21 cellular contexts compared by ENCODE assay signal in the genomic region with DNA sequence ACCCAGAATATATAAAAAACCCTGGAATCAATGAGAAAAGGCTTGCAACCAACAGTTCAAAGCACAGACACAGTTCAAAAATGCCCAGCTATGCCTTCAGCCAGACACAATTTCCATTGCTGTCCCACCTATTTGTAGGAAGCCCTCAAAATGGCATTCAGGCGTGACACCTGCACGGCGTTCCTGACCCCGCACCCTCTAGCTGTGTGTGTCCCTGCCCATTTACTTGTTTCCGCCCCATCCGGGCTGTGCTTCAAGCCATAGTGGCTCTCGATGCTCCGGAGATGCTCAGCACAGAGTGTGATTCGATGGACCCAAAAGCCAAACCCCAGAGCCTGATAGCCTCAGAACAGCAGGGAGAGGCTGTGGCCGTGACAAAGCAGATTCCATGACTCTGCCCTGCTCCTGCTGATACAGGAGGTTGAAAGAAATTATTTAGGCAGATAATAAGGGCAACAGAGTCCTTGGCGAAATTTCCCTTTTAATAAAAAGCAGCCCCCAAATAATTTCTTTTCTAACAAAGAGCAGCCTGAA. TPM values are rescaled to one million over a fixed set of nuclear protein-coding genes. Genes with fewer than 3 reads are reported as not detected.
DNase-seq lines count a peak whose midpoint lies in the region; ATAC-seq and TF ChIP-seq lines count a peak whose summit lies in the region.
"Had no signal": no experiment of that assay in that cellular context is flagged by ENCODE, and none has a peak within 500 bp of the region (broad histone marks: within the 10 kb centered on the region; RNA-seq: fewer than 3 reads in every experiment).

No MANE protein-coding gene starts in this region.

- H2BK5ac ChIP-seq in neuronal stem cell (ENCODE audit: low read length) = no peak overlapping the region

- H2BK15ac ChIP-seq in neuronal stem cell (ENCODE audit: low read length) = no peak overlapping the region

- H3K23ac ChIP-seq in neuronal stem cell (ENCODE audit: low read depth, low read length, poor library complexity) = no peak overlapping the region

- H3K14ac ChIP-seq in neuronal stem cell (ENCODE audit: low read length) = no peak overlapping the region

- H2AFZ ChIP-seq in osteoblast (ENCODE audit: low read length) (no peak overlapping the region), neuronal stem cell (ENCODE audit: low read length) (no peak overlapping the region)

- H3K9ac ChIP-seq in SK-N-MC (ENCODE audit: insufficient read length) = no peak overlapping the region
- H3K9ac ChIP-seq in neuronal stem cell (ENCODE audit: low read depth, low read length, poor library complexity) = no peak overlapping the region
- H3K9ac ChIP-seq: KMS-11 had no signal

- H3K4me2 ChIP-seq in osteoblast (ENCODE audit: insufficient read depth, low read length) = no peak overlapping the region
- no peak overlapping the region for H3K4me2 ChIP-seq in neuronal stem cell (ENCODE audit: insufficient read depth, low read length, poor library complexity, severe bottlenecking)
- H3K4me2 ChIP-seq: A549, KMS-11 had no signal

- WGBS in neuronal stem cell (ENCODE audit: extremely low coverage in 2 of 2, insufficient read length in 2 of 2, insufficient replicate concordance in 1 of 2), 2 donors = no CpG with 5 or more reads among the region's 11 CpGs

- no peak overlapping the region for H3K4ac ChIP-seq in neuronal stem cell (ENCODE audit: low read length)

- no peak overlapping the region for H2BK120ac ChIP-seq in neuronal stem cell (ENCODE audit: low read depth, low read length)

- no peak overlapping the region for H3K4me3 ChIP-seq in SK-N-MC
- H3K4me3 ChIP-seq in osteoblast (ENCODE audit: insufficient read depth, low read length) = no peak overlapping the region
- no peak overlapping the region for H3K4me3 ChIP-seq in neuronal stem cell (ENCODE audit: low read length in 2 of 2)
- H3K4me3 ChIP-seq: A549, heart left ventricle, lung, psoas muscle, transverse colon had no signal

- H2BK12ac ChIP-seq in neuronal stem cell (ENCODE audit: low read length) = no peak overlapping the region

- no peak overlapping the region for H4K8ac ChIP-seq in neuronal stem cell (ENCODE audit: low read depth, low read length)

- peaks cover 13% of the 10 kb centered on the region for H3K79me2 ChIP-seq in osteoblast (ENCODE audit: insufficient read depth, low read length)

- peak overlapping the region; percentile 57 for H3K27ac ChIP-seq in SK-N-MC
- H3K27ac ChIP-seq in osteoblast (ENCODE audit: low read depth, low read length) = no peak overlapping the region
- H3K27ac ChIP-seq in neuronal stem cell (replicated peaks; ENCODE audit: low read length) = no peak overlapping the region
- H3K27ac ChIP-seq: A549, heart left ventricle, KMS-11, psoas muscle, WERI-Rb-1 had no signal

- DNase-seq in NCI-H2081 (lab: John Stamatoyannopoulos, UW) (peak; percentile 49 to 72), NCI-H2081 treated with DMSO at 0.1 percent for 48 hours (lab: John Stamatoyannopoulos, UW) (no peak), NCI-H187 treated with DMSO at 0.1 percent for 48 hours (lab: John Stamatoyannopoulos, UW) (peak; percentile 19), SK-N-MC (ENCODE audit: low read depth, low spot score) (no peak), osteoblast (ENCODE audit: insufficient read length, low spot score, missing footprints) (peak; percentile 6), HCEC 1CT (no peak), neuronal stem cell (ENCODE audit: low spot score) (no peak)
- DNase-seq: C1 segment of cervical spinal cord; effector memory CD4-positive, alpha-beta T cell; naive B cell; NCI-H1048; psoas muscle; stimulated activated CD4-positive, alpha-beta T cell treated with anti-CD3 and anti-CD28 coated beads, Interleukin-12 subunit alpha, Interleukin-12 subunit beta, amount 100 ng/mL, for 4 hours; stimulated activated naive CD4-positive, alpha-beta T cell; transverse colon; WERI-Rb-1 had no signal

- no peak for ATAC-seq in HG02588 (IDR thresholded peaks at IDR 0.05; ENCODE audit: unreplicated experiment)
- ATAC-seq: heart left ventricle, psoas muscle had no signal

- TF ChIP-seq CTCF in osteoblast (IDR thresholded peaks at IDR 0.05; ENCODE audit: extremely low read depth, low read depth, low read length) = no peak

- H3K18ac ChIP-seq in neuronal stem cell (ENCODE audit: low read length) = no peak overlapping the region

- H3K79me1 ChIP-seq in neuronal stem cell (ENCODE audit: low read depth, low read length) = peaks cover 7% of the 10 kb centered on the region

- H3K36me3 ChIP-seq in SK-N-MC (ENCODE audit: insufficient read depth, low read length) = peaks cover 56% of the 10 kb centered on the region
- peaks cover 51% of the 10 kb centered on the region for H3K36me3 ChIP-seq in osteoblast (ENCODE audit: insufficient read depth, low read length)
- peaks cover 54 to 86% of the 10 kb centered on the region in 2 donors for H3K36me3 ChIP-seq in neuronal stem cell (replicated peaks in 1 of 2; ENCODE audit: control insufficient read depth in 2 of 2, insufficient read depth in 2 of 2, low read length in 2 of 2)

- no peaks in the 10 kb centered on the region for H3K9me3 ChIP-seq in SK-N-MC (ENCODE audit: low read depth, low read length)
- H3K9me3 ChIP-seq in osteoblast (ENCODE audit: low read depth, low read length) = no peaks in the 10 kb centered on the region
- H3K9me3 ChIP-seq in neuronal stem cell (replicated peaks in 1 of 2; ENCODE audit: control insufficient read depth in 2 of 2, insufficient read depth in 1 of 2, low read depth in 1 of 2, low read length in 2 of 2) = no peaks in the 10 kb centered on the region
- H3K9me3 ChIP-seq: A549, heart left ventricle, psoas muscle, transverse colon had no signal

- H3K4me1 ChIP-seq in osteoblast (ENCODE audit: insufficient read depth, low read length) (no peaks in the 10 kb centered on the region), neuronal stem cell (ENCODE audit: control insufficient read depth in 2 of 2, insufficient read depth in 1 of 2, low read depth in 1 of 2, low read length in 2 of 2) (no peaks in the 10 kb centered on the region)
- H3K4me1 ChIP-seq: A549, heart left ventricle, psoas muscle, transverse colon had no signal

- H3K27me3 ChIP-seq in osteoblast (ENCODE audit: insufficient read depth, low read length) = no peaks in the 10 kb centered on the region
- H3K27me3 ChIP-seq in neuronal stem cell (ENCODE audit: control insufficient read depth in 3 of 3, insufficient read depth in 3 of 3, low read depth in 1 of 3, low read length in 3 of 3) = no peaks in the 10 kb centered on the region
- H3K27me3 ChIP-seq: heart left ventricle, transverse colon had no signal

- H4K20me1 ChIP-seq in osteoblast (ENCODE audit: insufficient read depth, low read length) = peaks cover 2% of the 10 kb centered on the region

- H2AK5ac ChIP-seq in neuronal stem cell (ENCODE audit: low read depth, low read length) = no peak overlapping the region

- no peak overlapping the region for H4K91ac ChIP-seq in neuronal stem cell (ENCODE audit: low read depth, low read length, poor library complexity)

RNA-seq across cellular contexts. Expression of a gene that starts 13.4 kb away (rescaled TPM):
- 122 and 124 TPM in 2 replicates for total RNA-seq in osteoblast
- polyA plus RNA-seq in neuronal stem cell (2013, experiment 1 of 2) = 118 TPM
- 113 TPM for polyA plus RNA-seq in neuronal stem cell (2013, experiment 2 of 2)

RNA-seq across cellular contexts. Expression of a gene that starts 13.8 kb away (rescaled TPM):
- 33.0 and 33.7 TPM in 2 replicates for total RNA-seq in osteoblast
- 126 TPM for polyA plus RNA-seq in neuronal stem cell (2013, experiment 1 of 2)
- polyA plus RNA-seq in neuronal stem cell (2013, experiment 2 of 2) = 129 TPM

RNA-seq across cellular contexts. Expression of a gene that starts 16.4 kb away (rescaled TPM):
- 5.3 and 7.6 TPM in 2 replicates for total RNA-seq in osteoblast
- 4.5 TPM for polyA plus RNA-seq in neuronal stem cell (2013, experiment 1 of 2)
- 4.8 TPM for polyA plus RNA-seq in neuronal stem cell (2013, experiment 2 of 2)

RNA-seq across cellular contexts. Expression of a gene that starts 16.6 kb away (rescaled TPM):
- 80.2 and 101 TPM in 2 replicates for total RNA-seq in osteoblast
- 67.4 TPM for polyA plus RNA-seq in neuronal stem cell (2013, experiment 1 of 2)
- 65.7 TPM for polyA plus RNA-seq in neuronal stem cell (2013, experiment 2 of 2)

RNA-seq across cellular contexts. Expression of a gene that starts 43.8 kb away (rescaled TPM):
- 330 and 342 TPM in 2 replicates for total RNA-seq in osteoblast
- 640 TPM for polyA plus RNA-seq in neuronal stem cell (2013, experiment 1 of 2)
- 634 TPM for polyA plus RNA-seq in neuronal stem cell (2013, experiment 2 of 2)

Comparison
In these comparisons a context has a peak if more than half of its experiments do, and no peak if none do; other contexts are left out.
1. DNase-seq: peak in NCI-H2081 (2 of 2), NCI-H187 treated with DMSO at 0.1 percent for 48 hours (single experiment) and osteoblast (single experiment); none in NCI-H2081 treated with DMSO at 0.1 percent for 48 hours (single experiment), SK-N-MC (single experiment), HCEC 1CT (single experiment) and neuronal stem cell (single experiment).